In the genomic region with DNA sequence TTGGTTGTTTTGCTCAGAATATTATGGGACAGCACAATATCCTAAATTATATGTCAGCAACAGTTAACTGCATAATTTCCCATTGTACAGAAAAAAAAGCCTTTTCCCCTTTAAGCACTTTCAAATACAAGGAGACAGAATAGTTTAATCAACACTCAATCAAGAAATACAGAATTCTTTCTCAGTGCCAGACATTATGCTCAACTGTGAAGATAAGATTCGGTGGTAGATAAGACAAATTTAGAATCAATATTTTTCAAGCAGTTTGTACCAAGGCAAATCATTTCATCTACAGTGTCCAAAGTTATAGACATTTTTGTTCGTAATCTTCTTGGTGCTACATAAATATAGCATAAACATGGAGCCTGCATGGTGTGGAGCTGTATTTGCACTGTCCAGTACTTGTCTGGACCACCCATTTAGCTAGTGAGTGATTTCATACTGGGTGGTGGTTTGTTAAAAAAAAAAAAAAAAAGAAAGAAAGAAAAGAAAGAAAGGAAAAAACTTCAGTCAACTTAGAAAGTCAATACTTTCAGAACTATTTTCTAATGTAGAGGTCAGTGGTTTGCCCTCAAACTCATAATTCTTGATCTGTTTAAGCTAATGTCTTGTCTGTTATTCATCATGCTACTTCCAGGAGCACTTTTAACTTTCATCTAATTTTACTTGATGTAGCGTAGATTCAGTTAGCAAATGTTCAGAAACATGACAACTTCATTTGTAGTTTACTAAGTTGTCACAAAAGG, we compare ENCODE assay signal across 23 cellular contexts.
"Had no signal": no experiment of that assay in that cellular context is flagged by ENCODE, and none has a peak within 500 bp of the region (broad histone marks: within the 10 kb centered on the region; RNA-seq: fewer than 3 reads in every experiment).

No MANE protein-coding gene starts in this region.

- FAIRE-seq: colon, keratinocyte had no signal

- H3K27me3 ChIP-seq: gastrocnemius medialis, neutrophil, right lobe of liver, spleen, testis, tibial nerve, upper lobe of right lung, vagina had no signal

- H3K36me3 ChIP-seq: gastrocnemius medialis, neutrophil, right lobe of liver, spleen, tibial nerve, upper lobe of right lung, vagina had no signal

- H3K4me1 ChIP-seq: gastrocnemius medialis, psoas muscle, right lobe of liver, spleen, testis, tibial nerve, upper lobe of right lung, vagina had no signal

- H3K4me3 ChIP-seq: gastrocnemius medialis, lung, psoas muscle, right lobe of liver, spleen, testis, tibial nerve, upper lobe of right lung, vagina had no signal

- H3K9me3 ChIP-seq: gastrocnemius medialis, neutrophil, psoas muscle, right lobe of liver, testis, tibial nerve, upper lobe of right lung, vagina had no signal

- DNase-seq: endodermal cell; gastrocnemius medialis; glutamatergic neuron; immature natural killer cell; left ventricle myocardium superior; mesendoderm; naive thymus-derived CD4-positive, alpha-beta T cell; psoas muscle; retina; spleen; stimulated activated CD4-positive, alpha-beta T cell treated with anti-CD3 and anti-CD28 coated beads, Interleukin-2, amount 100 ng/mL, for 24 hours; stimulated activated CD4-positive, alpha-beta T cell treated with anti-CD3 and anti-CD28 coated beads, Interleukin-4, amount 100 ng/mL, for 4 hours; stimulated activated naive B cell treated with anti-CD40 and anti-IgM and Interleukin-4, amounts not matched to agents 10 μg/mL and 1 μg/mL and 100 μg/mL, for 72 hours; stimulated activated naive CD8-positive, alpha-beta T cell treated with anti-CD3 and anti-CD28 coated beads, Interleukin-15, amount 100 ng/mL, for 72 hours; testis; upper lobe of right lung had no signal

- ATAC-seq: gastrocnemius medialis; left ventricle myocardium superior; naive thymus-derived CD4-positive, alpha-beta T cell; psoas muscle; right lobe of liver; stimulated activated naive B cell treated with anti-CD40 and anti-IgM and Interleukin-4, amounts not matched to agents 10 μg/mL and 1 μg/mL and 100 μg/mL, for 72 hours; stimulated activated naive CD8-positive, alpha-beta T cell treated with anti-CD3 and anti-CD28 coated beads, Interleukin-15, amount 100 ng/mL, for 72 hours; upper lobe of right lung had no signal

- H3K27ac ChIP-seq: gastrocnemius medialis, neutrophil, psoas muscle, right lobe of liver, spleen, testis, tibial nerve, upper lobe of right lung, vagina had no signal
